Comparison of ENCODE assay signal across 8 cellular contexts in genomic region chr7:5396999-5397656, GRCh38. TPM values are rescaled to one million over a fixed set of nuclear protein-coding genes. Genes with fewer than 3 reads are reported as not detected.
DNase-seq lines count a peak whose midpoint lies in the region; ATAC-seq and TF ChIP-seq lines count a peak whose summit lies in the region.

No MANE protein-coding gene starts in this region.

- no peaks in the 10 kb centered on the region for H3K9me3 Mint-ChIP-seq in activated CD8-positive, alpha-beta T cell treated with anti-CD3 and anti-CD28 coated beads, Interleukin-2, amount 10 ng/mL, durations not matched to agents 7 days and 5 days (ENCODE audit: insufficient read depth)
- H3K9me3 Mint-ChIP-seq in endodermal cell (peaks cover 7% of the 10 kb centered on the region), natural killer cell (no peaks in the 10 kb centered on the region)

- H3K9ac ChIP-seq in endodermal cell (ENCODE audit: extremely low read depth, low read length, poor library complexity, severe bottlenecking): no peak overlapping the region

- no peaks in the 10 kb centered on the region for H3K27me3 ChIP-seq in endodermal cell (ENCODE audit: control insufficient read depth, insufficient read depth, low read length, poor library complexity, severe bottlenecking)

- DNase-seq in NCI-H510A (lab: John Stamatoyannopoulos, UW): peak; percentile 92
- peak; percentile 93 for DNase-seq in activated CD8-positive, alpha-beta T cell treated with anti-CD3 and anti-CD28 coated beads, Interleukin-2, amount 10 ng/mL, durations not matched to agents 7 days and 5 days
- no peak for DNase-seq in endodermal cell
- DNase-seq in natural killer cell: peak; percentile 90
- peak; percentile 78 for DNase-seq in stromal cell of bone marrow (ENCODE audit: low read depth)
- no peak for DNase-seq in NCI-H2227 (lab: John Stamatoyannopoulos, UW; ENCODE audit: unreplicated experiment)

- H3K27ac Mint-ChIP-seq in activated CD8-positive, alpha-beta T cell treated with anti-CD3 and anti-CD28 coated beads, Interleukin-2, amount 10 ng/mL, durations not matched to agents 7 days and 5 days: peak overlapping the region; percentile 96
- H3K27ac Mint-ChIP-seq in endodermal cell (peak overlapping the region; percentile 80), natural killer cell (peak overlapping the region; percentile 96 to 98)

- H3K4me1 Mint-ChIP-seq in activated CD8-positive, alpha-beta T cell treated with anti-CD3 and anti-CD28 coated beads, Interleukin-2, amount 10 ng/mL, durations not matched to agents 7 days and 5 days (ENCODE audit: low read depth): peaks cover 44% of the 10 kb centered on the region
- H3K4me1 Mint-ChIP-seq in endodermal cell (peaks cover 8% of the 10 kb centered on the region), natural killer cell (peaks cover 36 to 48% of the 10 kb centered on the region in 2 donors)

- H3K27me3 Mint-ChIP-seq in activated CD8-positive, alpha-beta T cell treated with anti-CD3 and anti-CD28 coated beads, Interleukin-2, amount 10 ng/mL, durations not matched to agents 7 days and 5 days (ENCODE audit: low read depth): no peaks in the 10 kb centered on the region
- no peaks in the 10 kb centered on the region for H3K27me3 Mint-ChIP-seq in endodermal cell (ENCODE audit: insufficient read depth)
- no peaks in the 10 kb centered on the region for H3K27me3 Mint-ChIP-seq in natural killer cell (ENCODE audit: low read depth in 2 of 2)

- H3K36me3 Mint-ChIP-seq in activated CD8-positive, alpha-beta T cell treated with anti-CD3 and anti-CD28 coated beads, Interleukin-2, amount 10 ng/mL, durations not matched to agents 7 days and 5 days (ENCODE audit: low read depth): peaks cover 24% of the 10 kb centered on the region
- peaks cover 41% of the 10 kb centered on the region for H3K36me3 Mint-ChIP-seq in endodermal cell (ENCODE audit: low read depth)
- H3K36me3 Mint-ChIP-seq in natural killer cell: no peaks in the 10 kb centered on the region

- POLR2A ChIA-PET in activated CD8-positive, alpha-beta T cell treated with anti-CD3 and anti-CD28 coated beads, Interleukin-2, amount 10 ng/mL, durations not matched to agents 7 days and 5 days (lab: Charles Lee): interaction anchor here (0.5 to 2.8 kb wide), 20 partner anchors 9 to 701 kb away, joined by 3 to 20 read pairs (median 4); partner anchors contain the start of genes AP5Z1, RNF216 and TNRC18

- TF ChIP-seq CTCF in endodermal cell (conservative IDR thresholded peaks at IDR 0.05): no peak
- no peak for TF ChIP-seq CTCF in natural killer cell (IDR thresholded peaks at IDR 0.05)

- no peaks in the 10 kb centered on the region for H3K9me3 ChIP-seq in endodermal cell (ENCODE audit: control insufficient read depth, low read length)

- peaks cover 55% of the 10 kb centered on the region for H3K36me3 ChIP-seq in endodermal cell (ENCODE audit: control insufficient read depth, insufficient read depth, low read length)

- WGBS in endodermal cell (ENCODE audit: insufficient coverage in 1 of 2, insufficient read length in 1 of 2), 2 experiments: 95% methylated on average over 14 to 30 of the region's 30 CpGs

- no peak overlapping the region for H3K4me3 ChIP-seq in endodermal cell (ENCODE audit: low read length)

- intact Hi-C loops in natural killer cell (cut with micrococcal nuclease): loop anchor here (1.0 kb wide), 1 partner anchor 70 kb away; no protein-coding TSS in a partner anchor

- ATAC-seq in GM18502 (IDR thresholded peaks at IDR 0.05; ENCODE audit: poor library complexity, unreplicated experiment): peak; percentile 89
- ATAC-seq in HG02870 (IDR thresholded peaks at IDR 0.05; ENCODE audit: unreplicated experiment): peak; percentile 83
- ATAC-seq in activated CD8-positive, alpha-beta T cell treated with anti-CD3 and anti-CD28 coated beads, Interleukin-2, amount 10 ng/mL, durations not matched to agents 7 days and 5 days: peak; percentile 94
- ATAC-seq in natural killer cell: peak; percentile 91 to 97 (median 93)

- peak overlapping the region; percentile 85 for H3K4me3 Mint-ChIP-seq in activated CD8-positive, alpha-beta T cell treated with anti-CD3 and anti-CD28 coated beads, Interleukin-2, amount 10 ng/mL, durations not matched to agents 7 days and 5 days
- H3K4me3 Mint-ChIP-seq in endodermal cell (no peak overlapping the region), natural killer cell (peak overlapping the region; percentile 82)

- no peak overlapping the region for H3K27ac ChIP-seq in endodermal cell (ENCODE audit: low read depth, low read length)

- no peaks in the 10 kb centered on the region for H3K4me1 ChIP-seq in endodermal cell (ENCODE audit: control insufficient read depth, insufficient read depth, low read length)

- CTCF ChIA-PET in activated CD8-positive, alpha-beta T cell treated with anti-CD3 and anti-CD28 coated beads, Interleukin-2, amount 10 ng/mL, durations not matched to agents 7 days and 5 days (lab: Charles Lee): interaction anchor here (0.6 to 2.5 kb wide), 18 partner anchors 9 to 588 kb away, joined by 3 to 31 read pairs (median 4); partner anchors contain the start of gene TNRC18

RNA-seq across cellular contexts. Expression of gene TNRC18, which starts 26.5 kb away (rescaled TPM):
- 10 to 100 TPM; 46.1 to 52.1 TPM for total RNA-seq in activated CD8-positive, alpha-beta T cell treated with anti-CD3 and anti-CD28 coated beads, Interleukin-2, amount 10 ng/mL, durations not matched to agents 7 days and 5 days
- total RNA-seq in endodermal cell (100 to 1,000 TPM; 103 to 136 TPM), natural killer cell (100 to 1,000 TPM; 111 to 127 (median 124) TPM)
- polyA plus RNA-seq in endodermal cell (2013, experiment 1 of 2): 48.8 TPM
- 55.8 TPM for polyA plus RNA-seq in endodermal cell (2013, experiment 2 of 2)

Comparison
In these comparisons a context has a peak if more than half of its experiments do, and no peak if none do; other contexts are left out.
1. DNase-seq: peak in NCI-H510A (single experiment), activated CD8-positive, alpha-beta T cell treated with anti-CD3 and anti-CD28 coated beads, Interleukin-2, amount 10 ng/mL, durations not matched to agents 7 days and 5 days (single experiment), natural killer cell (single experiment) and stromal cell of bone marrow (single experiment); none in endodermal cell (single experiment) and NCI-H2227 (single experiment).
2. Peak in every context shown above with its lines, with median percentiles within 50 percentile points of each other: ATAC-seq and H3K27ac Mint-ChIP-seq.